14 cellular contexts compared by ENCODE assay signal in the genomic region with DNA sequence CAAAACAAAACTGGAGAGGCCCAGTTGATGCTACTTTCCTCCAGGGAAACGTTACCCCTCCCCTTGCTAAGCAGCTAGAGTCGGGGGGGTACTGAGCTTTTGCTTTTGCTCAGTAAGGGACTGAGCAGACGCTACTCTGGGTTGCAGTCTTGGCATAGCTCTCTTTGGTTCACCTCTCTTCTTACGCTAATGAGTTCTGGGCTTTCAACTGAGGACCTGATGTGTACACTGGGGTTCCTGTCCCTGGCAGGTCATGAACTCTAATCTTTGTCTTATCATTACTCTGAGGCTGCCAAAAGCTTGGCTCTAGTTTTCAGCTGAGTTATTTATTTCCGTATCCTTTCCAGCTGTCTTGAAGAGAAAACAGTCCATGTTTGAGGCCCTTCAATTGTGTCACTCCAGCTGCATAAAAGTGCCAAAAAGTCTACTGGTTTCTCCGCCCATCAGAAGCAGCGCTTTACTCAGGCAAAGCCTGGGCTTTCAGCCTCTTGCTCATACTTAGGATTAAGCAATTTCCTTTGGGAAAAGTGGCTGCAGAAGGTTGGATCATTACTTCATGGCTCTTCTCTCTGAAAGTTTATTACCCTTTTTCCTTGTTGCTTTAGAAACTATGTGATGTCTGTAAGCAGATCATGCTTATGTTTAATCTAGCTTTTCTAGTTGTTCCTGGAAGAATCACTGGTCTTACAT.
DNase-seq lines count a peak whose midpoint lies in the region; ATAC-seq and TF ChIP-seq lines count a peak whose summit lies in the region.
"Had no signal": no experiment of that assay in that cellular context is flagged by ENCODE, and none has a peak within 500 bp of the region (broad histone marks: within the 10 kb centered on the region; RNA-seq: fewer than 3 reads in every experiment).

No MANE protein-coding gene starts in this region.

- BruUV-seq in IMR-90 (replicated peaks; lab: Mats Ljungman, UMichigan): no TSS peak

- no peak overlapping the region for H2BK5ac ChIP-seq in IMR-90 (ENCODE audit: low read depth, low read length, poor library complexity, severe bottlenecking)

- no peak overlapping the region for H3K4me3 ChIP-seq in IMR-90 (ENCODE audit: insufficient read depth, low read depth, low read length)
- no peak overlapping the region for H3K4me3 ChIP-seq in cardiac fibroblast (replicated peaks in 1 of 2; ENCODE audit: low read depth in 2 of 2, low read length in 2 of 2)
- H3K4me3 ChIP-seq in stomach: no peak overlapping the region
- H3K4me3 ChIP-seq: dorsolateral prefrontal cortex had no signal

- H3K18ac ChIP-seq in IMR-90 (ENCODE audit: low read depth, low read length): no peak overlapping the region

- H4K91ac ChIP-seq in IMR-90 (ENCODE audit: insufficient read depth, low read depth, low read length): no peak overlapping the region

- TF ChIP-seq EP300 in stomach (IDR thresholded peaks at IDR 0.05): no peak

- no peak overlapping the region for H2AFZ ChIP-seq in IMR-90 (replicated peaks; ENCODE audit: low read length, poor library complexity)

- H3K27me3 ChIP-seq in IMR-90 (ENCODE audit: control insufficient read depth, insufficient read depth, low read length) (0 out of 2 replicates have a peak, but pooled peaks cover 1% of the 10 kb centered on the region), stomach (no peaks in the 10 kb centered on the region)

- TF ChIP-seq CTCF in IMR-90 (conservative IDR thresholded peaks at IDR 0.05; ENCODE audit: low read depth, low read length) (no peak), cardiac fibroblast (IDR thresholded peaks at IDR 0.05; ENCODE audit: low read depth, low read length) (no peak), stomach (IDR thresholded peaks at IDR 0.05) (no peak)

- dilution Hi-C loops in IMR-90 (cut with HindIII; ENCODE audit: low sequenced_read_pairs, unreplicated experiment): no loop called here

- POLR2A ChIA-PET in IMR-90 (lab: Charles Lee; ENCODE audit: unreplicated experiment): no interaction called here

- H3K4me1 Mint-ChIP-seq in stimulated activated naive CD8-positive, alpha-beta T cell treated with anti-CD3 and anti-CD28 coated beads, Interleukin-15, amount 100 ng/mL, for 72 hours: no peaks in the 10 kb centered on the region
- H3K4me1 Mint-ChIP-seq: activated CD4-positive, alpha-beta T cell treated with anti-CD3 and anti-CD28 coated beads, Interleukin-2, amount 10 ng/mL, durations not matched to agents 24 days and 14 days had no signal

- no peak overlapping the region for H3K23ac ChIP-seq in IMR-90 (ENCODE audit: low read depth, low read length)

- no peaks in the 10 kb centered on the region for H3K79me1 ChIP-seq in IMR-90 (ENCODE audit: low read depth in 1 of 2, low read length in 2 of 2)

- intact Hi-C loops in IMR-90 (cut with micrococcal nuclease): no loop called here
- intact Hi-C loops in stomach (cut with DNase I; ENCODE audit: low total_unique reads): no loop called here

- H3K9me1 ChIP-seq in IMR-90 (ENCODE audit: insufficient read depth, low read length): no peaks in the 10 kb centered on the region

- H2BK15ac ChIP-seq in IMR-90 (ENCODE audit: low read depth, low read length): no peak overlapping the region

- CTCF ChIA-PET in IMR-90 (lab: Yijun Ruan, JAX): no interaction called here

- H2AK9ac ChIP-seq in IMR-90 (replicated peaks; ENCODE audit: low read depth, low read length, poor library complexity): no peak overlapping the region

- H4K20me1 ChIP-seq in IMR-90 (ENCODE audit: insufficient read depth, low read length): no peaks in the 10 kb centered on the region

- H3K56ac ChIP-seq in IMR-90 (ENCODE audit: extremely low read depth, insufficient read depth, low read length): no peak overlapping the region

- H3K9me3 ChIP-seq in IMR-90 (ENCODE audit: control insufficient read depth, insufficient read depth, low read length) (no peaks in the 10 kb centered on the region), stomach (no peaks in the 10 kb centered on the region)

- TF ChIP-seq POLR2A in IMR-90 (IDR thresholded peaks at IDR 0.05; ENCODE audit: low read depth, low read length): no peak
- TF ChIP-seq POLR2A in stomach (IDR thresholded peaks at IDR 0.05): no peak

- no peak overlapping the region for H3K4ac ChIP-seq in IMR-90 (ENCODE audit: low read depth, low read length)

- H3K36me3 ChIP-seq in IMR-90 (ENCODE audit: control insufficient read depth, insufficient read depth, low read length) (no peaks in the 10 kb centered on the region), stomach (no peaks in the 10 kb centered on the region)

- no peak for TF ChIP-seq RAD21 in IMR-90 (IDR thresholded peaks at IDR 0.05; ENCODE audit: low read length)

- H4K8ac ChIP-seq in IMR-90 (ENCODE audit: low read depth in 2 of 2, low read length in 2 of 2): no peak overlapping the region

- no peaks in the 10 kb centered on the region for H3K4me1 ChIP-seq in IMR-90 (ENCODE audit: control insufficient read depth, insufficient read depth, low read length)
- H3K4me1 ChIP-seq in stomach: no peaks in the 10 kb centered on the region

- H3K9ac ChIP-seq in IMR-90 (ENCODE audit: low read depth, low read length): no peak overlapping the region

- no peak overlapping the region for H3K14ac ChIP-seq in IMR-90 (replicated peaks; ENCODE audit: low read depth, low read length)

- H3K27ac ChIP-seq in IMR-90 (ENCODE audit: insufficient read depth, low read length) (no peak overlapping the region), stomach (peak overlapping the region in 4 of 5 donors; percentile 27 to 46 (median 44))
- H3K27ac ChIP-seq: dorsolateral prefrontal cortex had no signal

- no peak overlapping the region for H2AK5ac ChIP-seq in IMR-90 (ENCODE audit: low read depth, low read length)

- ATAC-seq in IMR-90 (ENCODE audit: low read depth) (peak; percentile 74), HG03135 (IDR thresholded peaks at IDR 0.05; ENCODE audit: unreplicated experiment) (no peak)
- no peak for ATAC-seq in stimulated activated naive CD8-positive, alpha-beta T cell treated with anti-CD3 and anti-CD28 coated beads, Interleukin-15, amount 100 ng/mL, for 72 hours
- ATAC-seq: SK-N-SH treated with all-trans-retinoic acid at 6 μM for 48 hours had no signal

- no peak overlapping the region for H3K4me2 ChIP-seq in IMR-90 (ENCODE audit: low read depth, low read length)

- no peak overlapping the region for H3K4me3 Mint-ChIP-seq in stimulated activated naive CD8-positive, alpha-beta T cell treated with anti-CD3 and anti-CD28 coated beads, Interleukin-15, amount 100 ng/mL, for 72 hours
- H3K4me3 Mint-ChIP-seq: activated CD4-positive, alpha-beta T cell treated with anti-CD3 and anti-CD28 coated beads, Interleukin-2, amount 10 ng/mL, durations not matched to agents 24 days and 14 days had no signal

- in situ Hi-C loops in IMR-90 (cut with MboI; ENCODE audit: low sequenced_read_pairs): no loop called here

- H4K5ac ChIP-seq in IMR-90 (ENCODE audit: low read depth, low read length): no peak overlapping the region

- H3K9me3 Mint-ChIP-seq in stimulated activated naive CD8-positive, alpha-beta T cell treated with anti-CD3 and anti-CD28 coated beads, Interleukin-15, amount 100 ng/mL, for 72 hours: no peaks in the 10 kb centered on the region
- H3K9me3 Mint-ChIP-seq: activated CD4-positive, alpha-beta T cell treated with anti-CD3 and anti-CD28 coated beads, Interleukin-2, amount 10 ng/mL, durations not matched to agents 24 days and 14 days had no signal

- peaks cover 46% of the 10 kb centered on the region for H3K27me3 Mint-ChIP-seq in stimulated activated naive CD8-positive, alpha-beta T cell treated with anti-CD3 and anti-CD28 coated beads, Interleukin-15, amount 100 ng/mL, for 72 hours

- H3K27ac Mint-ChIP-seq in stimulated activated naive CD8-positive, alpha-beta T cell treated with anti-CD3 and anti-CD28 coated beads, Interleukin-15, amount 100 ng/mL, for 72 hours: no peak overlapping the region
- H3K27ac Mint-ChIP-seq: activated CD4-positive, alpha-beta T cell treated with anti-CD3 and anti-CD28 coated beads, Interleukin-2, amount 10 ng/mL, durations not matched to agents 24 days and 14 days had no signal

- 0% methylated on average over 1 of the region's 7 CpGs; no CpG with 5 or more reads in 1 of the 2 experiments for WGBS in IMR-90 (ENCODE audit: extremely low coverage in 2 of 2, insufficient read length in 1 of 2), 2 experiments
- 30 to 42% (median 32%) methylated on average over 7 of the region's 7 CpGs for WGBS in stomach, 5 donors

- H2BK120ac ChIP-seq in IMR-90 (ENCODE audit: low read depth, low read length): no peak overlapping the region

- no peak overlapping the region for H2BK20ac ChIP-seq in IMR-90 (ENCODE audit: low read depth, low read length)

- peak; percentile 31 for DNase-seq in IMR-90
- DNase-seq in cardiac fibroblast (ENCODE audit: low read depth in 2 of 2): peak; percentile 74 to 77
- DNase-seq in iPS-NIHi11 (ENCODE audit: low spot score): peak; percentile 41
- DNase-seq in stomach: no peak
- no peak for DNase-seq in stimulated activated naive CD8-positive, alpha-beta T cell treated with anti-CD3 and anti-CD28 coated beads, Interleukin-15, amount 100 ng/mL, for 72 hours
- DNase-seq in activated CD4-positive, alpha-beta T cell treated with anti-CD3 and anti-CD28 coated beads for 4 hours: no peak
- no peak for DNase-seq in activated effector memory CD4-positive, alpha-beta T cell treated with Interleukin-2 at 50 U/mL for 16 hours
- DNase-seq: activated CD4-positive, alpha-beta T cell treated with anti-CD3 and anti-CD28 coated beads, Interleukin-2, amount 10 ng/mL, durations not matched to agents 24 days and 14 days; activated gamma-delta T cell treated with Interleukin-2 at 50 U/mL for 16 hours; dorsolateral prefrontal cortex; GOT3; NCI-H69 had no signal

TF ChIP-seq in IMR-90, 13 proteins besides CTCF, POLR2A, EP300 and RAD21:
- TF ChIP-seq CEBPB (IDR thresholded peaks at IDR 0.05; ENCODE audit: low read depth, low read length) (peak; percentile 39; the same call in 1 of the 2 replicates), SMC3 (IDR thresholded peaks at IDR 0.05; ENCODE audit: low read depth, low read length) (no peak)
TF ChIP-seq in IMR-90: peak in this region for 1.

Comparison
In these comparisons a context has a peak if more than half of its experiments do, and no peak if none do; other contexts are left out.
1. DNase-seq: peak in IMR-90 (single experiment), cardiac fibroblast (2 of 2) and iPS-NIHi11 (single experiment); none in stomach (single experiment), stimulated activated naive CD8-positive, alpha-beta T cell treated with anti-CD3 and anti-CD28 coated beads, Interleukin-15, amount 100 ng/mL, for 72 hours (0 of 2), activated CD4-positive, alpha-beta T cell treated with anti-CD3 and anti-CD28 coated beads for 4 hours (0 of 2) and activated effector memory CD4-positive, alpha-beta T cell treated with Interleukin-2 at 50 U/mL for 16 hours (single experiment).